In genomic region chr1:18701183-18701582, GRCh38 we compare ENCODE assay signal across 2 cellular contexts.
A peak's percentile ranks its signal among the peaks of the same experiment; 100 is the strongest.
TF ChIP-seq lines count a peak whose summit lies in the region.

No MANE protein-coding gene starts in this region.

TF ChIP-seq in HEK293, 187 proteins besides CTCF, POLR2A, EP300 and RAD21 (continued from another document):
- peak; percentile 16 for TF ChIP-seq ZBTB26 (tag by site-specific recombination; optimal IDR thresholded peaks at IDR 0.05)
- TF ChIP-seq ZBTB8A (tag by site-specific recombination; IDR thresholded peaks at IDR 0.05) = no peak
TF ChIP-seq in HEK293: peak in this region for 2.

TF ChIP-seq in GM12878, 131 proteins besides CTCF, POLR2A, EP300 and RAD21 (continued from another document):
- peak; percentile 95 for TF ChIP-seq BCL3 (IDR thresholded peaks at IDR 0.05; ENCODE audit: borderline replicate concordance, insufficient read depth, low read depth, low read length, poor library complexity, severe bottlenecking)
TF ChIP-seq in GM12878: peak in this region for 2.
